9 cellular contexts compared by ENCODE assay signal in genomic region chr15:77024273-77025065, GRCh38. TPM values are rescaled to one million over a fixed set of nuclear protein-coding genes. Genes with fewer than 3 reads are reported as not detected.
DNase-seq lines count a peak whose midpoint lies in the region; ATAC-seq, FAIRE-seq and TF ChIP-seq lines count a peak whose summit lies in the region.
"Had no signal": no experiment of that assay in that cellular context is flagged by ENCODE, and none has a peak within 500 bp of the region (broad histone marks: within the 10 kb centered on the region; RNA-seq: fewer than 3 reads in every experiment).

No MANE protein-coding gene starts in this region.

- peak overlapping the region; percentile 54 for H3K27ac ChIP-seq in CD8-positive, alpha-beta memory T cell (ENCODE audit: low read depth, low read length)
- no peak overlapping the region for H3K27ac ChIP-seq in RWPE2 (ENCODE audit: poor library complexity, severe bottlenecking)
- H3K27ac ChIP-seq in foreskin keratinocyte, result no peak overlapping the region

- POLR2A ChIA-PET in CD8-positive, alpha-beta memory T cell (lab: Charles Lee), result interaction anchor here (1.2 to 5.6 kb wide), 2 partner anchors 26 to 29 kb away, joined by 3 to 38 read pairs; partner anchors contain the start of gene PSTPIP1

- peak overlapping the region; percentile 87 to 100 (median 98) for H3K27ac Mint-ChIP-seq in CD8-positive, alpha-beta memory T cell
- H3K27ac Mint-ChIP-seq in osteocyte (ENCODE audit: unreplicated experiment), result no peak overlapping the region

- H3K36me3 Mint-ChIP-seq in CD8-positive, alpha-beta memory T cell, result peaks cover 7 to 80% (median 10%) of the 10 kb centered on the region in 3 donors
- H3K36me3 Mint-ChIP-seq in osteocyte (ENCODE audit: unreplicated experiment), result no peaks in the 10 kb centered on the region

- H3K4me1 ChIP-seq in CD8-positive, alpha-beta memory T cell (ENCODE audit: insufficient read depth, low read length), result peaks cover 48% of the 10 kb centered on the region
- peaks cover 5% of the 10 kb centered on the region for H3K4me1 ChIP-seq in RWPE2 (ENCODE audit: insufficient read depth, poor library complexity, severe bottlenecking)
- H3K4me1 ChIP-seq in foreskin keratinocyte, result no peaks in the 10 kb centered on the region

- peak; percentile 54 to 76 (median 62) for DNase-seq in CD8-positive, alpha-beta memory T cell
- peak; percentile 62 for DNase-seq in RWPE2 (ENCODE audit: low spot score)
- peak; percentile 63 for DNase-seq in activated gamma-delta T cell treated with Interleukin-2 at 50 U/mL for 16 hours
- no peak for DNase-seq in foreskin keratinocyte
- DNase-seq in osteocyte (ENCODE audit: extremely low spot score, unreplicated experiment), result peak; percentile 92
- peak; percentile 77 for DNase-seq in urothelium cell line (ENCODE audit: low spot score)

- peak; percentile 98 for TF ChIP-seq CTCF in RWPE2 (IDR thresholded peaks at IDR 0.05; ENCODE audit: poor library complexity, severe bottlenecking)
- TF ChIP-seq CTCF in foreskin keratinocyte (conservative IDR thresholded peaks at IDR 0.05), result peak; percentile 90
- peak; percentile 98 for TF ChIP-seq CTCF in osteocyte (IDR thresholded peaks at IDR 0.05)

- CTCF ChIA-PET in CD8-positive, alpha-beta memory T cell (lab: Charles Lee), result interaction anchor here (0.9 to 6.6 kb wide), 16 partner anchors 7 to 119 kb away, joined by 3 to 78 read pairs (median 4); partner anchors contain the start of gene PSTPIP1

- peaks cover 0 to 2% of the 10 kb centered on the region in 2 donors for H3K27me3 Mint-ChIP-seq in CD8-positive, alpha-beta memory T cell
- no peaks in the 10 kb centered on the region for H3K27me3 Mint-ChIP-seq in osteocyte (ENCODE audit: unreplicated experiment)

- H3K27me3 ChIP-seq in CD8-positive, alpha-beta memory T cell (ENCODE audit: insufficient read depth, low read length, poor library complexity, severe bottlenecking), result no peaks in the 10 kb centered on the region
- H3K27me3 ChIP-seq in RWPE2 (ENCODE audit: insufficient read depth, poor library complexity, severe bottlenecking) (no peaks in the 10 kb centered on the region), foreskin keratinocyte (no peaks in the 10 kb centered on the region)

- peaks cover 22% of the 10 kb centered on the region for H3K36me3 ChIP-seq in CD8-positive, alpha-beta memory T cell (ENCODE audit: insufficient read depth, low read length)
- no peaks in the 10 kb centered on the region for H3K36me3 ChIP-seq in RWPE2 (ENCODE audit: low read depth)

- peak overlapping the region in 3 of 7 donors; percentile 20 to 55 (median 41) for H3K4me3 Mint-ChIP-seq in CD8-positive, alpha-beta memory T cell
- H3K4me3 Mint-ChIP-seq in osteocyte (ENCODE audit: unreplicated experiment), result no peak overlapping the region

- H3K4me3 ChIP-seq in CD8-positive, alpha-beta memory T cell (ENCODE audit: low read length), result no peak overlapping the region
- H3K4me3 ChIP-seq in RWPE2 (ENCODE audit: severe bottlenecking), result no peak overlapping the region

- ATAC-seq in HG02885 (IDR thresholded peaks at IDR 0.05; ENCODE audit: poor library complexity, unreplicated experiment) (peak; percentile 40), RWPE2 (ENCODE audit: low read depth) (peak; percentile 58), foreskin keratinocyte (peak; percentile 61), GM21367 (IDR thresholded peaks at IDR 0.05; ENCODE audit: unreplicated experiment) (no peak)

- FAIRE-seq in urothelium cell line (lab: Jason Lieb, UNC), result peak; percentile 74

- no peaks in the 10 kb centered on the region for H3K9me3 ChIP-seq in CD8-positive, alpha-beta memory T cell (ENCODE audit: low read length)
- no peaks in the 10 kb centered on the region for H3K9me3 ChIP-seq in RWPE2 (ENCODE audit: severe bottlenecking)

- H3K4me1 Mint-ChIP-seq in CD8-positive, alpha-beta memory T cell, result peaks cover 49 to 70% (median 54%) of the 10 kb centered on the region in 3 donors
- peaks cover 20% of the 10 kb centered on the region for H3K4me1 Mint-ChIP-seq in osteocyte (ENCODE audit: unreplicated experiment)

- H3K9me3 Mint-ChIP-seq in CD8-positive, alpha-beta memory T cell, result no peaks in the 10 kb centered on the region
- no peaks in the 10 kb centered on the region for H3K9me3 Mint-ChIP-seq in osteocyte (ENCODE audit: unreplicated experiment)

RNA-seq across cellular contexts. Expression of gene PSTPIP1, which starts 29.5 kb away (rescaled TPM):
- total RNA-seq in CD8-positive, alpha-beta memory T cell, result 100 to 1,000 TPM; 123 to 127 TPM
- 83.1 TPM for polyA plus RNA-seq in CD8-positive, alpha-beta memory T cell
- total RNA-seq in foreskin keratinocyte (6.6 and 7.1 TPM in 2 replicates), osteocyte (not detected in 2 replicates)
- 5.4 and 7.0 TPM in 2 replicates for polyA plus RNA-seq in foreskin keratinocyte
- total RNA-seq: LHCN-M2 had no signal

RNA-seq across cellular contexts. Expression of gene TSPAN3, which starts 46.4 kb away (rescaled TPM):
- 10 to 100 TPM; 59.3 to 60.5 TPM for total RNA-seq in CD8-positive, alpha-beta memory T cell
- 45.2 TPM for polyA plus RNA-seq in CD8-positive, alpha-beta memory T cell
- total RNA-seq in foreskin keratinocyte (107 and 123 TPM in 2 replicates), osteocyte (262 and 296 TPM in 2 replicates)
- polyA plus RNA-seq in foreskin keratinocyte, result 86.5 and 108 TPM in 2 replicates

Comparison
In these comparisons a context has a peak if more than half of its experiments do, and no peak if none do; other contexts are left out.
1. DNase-seq: peak in CD8-positive, alpha-beta memory T cell (5 of 5), RWPE2 (single experiment), activated gamma-delta T cell treated with Interleukin-2 at 50 U/mL for 16 hours (single experiment), osteocyte (single experiment) and urothelium cell line (single experiment); none in foreskin keratinocyte (0 of 2).
2. RNA of gene PSTPIP1, which starts 29.5 kb away (total RNA-seq): 123 to 127 TPM in CD8-positive, alpha-beta memory T cell; 6.6 to 7.1 TPM in foreskin keratinocyte and not detected in osteocyte; every median in the first group is over 10 times any median in the second.
3. Peak in every context shown above with its lines, with median percentiles within 50 percentile points of each other: CTCF ChIP-seq.